ENCODE assay signal across 7 cellular contexts in genomic region chr14:73246387-73247150, GRCh38. TPM values are rescaled to one million over a fixed set of nuclear protein-coding genes. Genes with fewer than 3 reads are reported as not detected.
DNase-seq lines count a peak whose midpoint lies in the region; ATAC-seq and TF ChIP-seq lines count a peak whose summit lies in the region.

No MANE protein-coding gene starts in this region.

- H3K9me3 ChIP-seq in SU-DHL-6 (ENCODE audit: insufficient read depth, low read length), result no peaks in the 10 kb centered on the region
- no peaks in the 10 kb centered on the region for H3K9me3 ChIP-seq in fibroblast of lung (ENCODE audit: control insufficient read depth, insufficient read depth, low read depth, low read length)
- no peaks in the 10 kb centered on the region for H3K9me3 ChIP-seq in smooth muscle cell (replicated peaks; ENCODE audit: low read depth)

- DNase-seq in GM23338 (ENCODE audit: low spot score) (no peak), fibroblast of lung (ENCODE audit: low read depth in 2 of 2) (no peak), smooth muscle cell (lab: John Stamatoyannopoulos, UW; ENCODE audit: unreplicated experiment) (no peak), HCEC 1CT (no peak), NCI-H774 (lab: John Stamatoyannopoulos, UW) (no peak)

- TF ChIP-seq CTCF in GM23338 (conservative IDR thresholded peaks at IDR 0.05; ENCODE audit: low read depth in 2 of 2) (no peak), SU-DHL-6 (IDR thresholded peaks at IDR 0.05; ENCODE audit: insufficient read depth, low read length, poor library complexity, severe bottlenecking) (no peak), fibroblast of lung (conservative IDR thresholded peaks at IDR 0.05 in 1 of 2, IDR thresholded peaks at IDR 0.05 in 1 of 2; ENCODE audit: low read depth in 1 of 2, low read length in 2 of 2) (no peak), smooth muscle cell (IDR thresholded peaks at IDR 0.05; ENCODE audit: borderline replicate concordance, insufficient read depth, poor library complexity, severe bottlenecking) (no peak)

- no peaks in the 10 kb centered on the region for H3K9me3 Mint-ChIP-seq in GM23338

- WGBS in smooth muscle cell (ENCODE audit: low lambda C conversion rate), result 76% methylated on average over 18 of the region's 18 CpGs

- 0 out of 2 replicates have a peak, but pooled peaks cover 6% of the 10 kb centered on the region for H3K27me3 ChIP-seq in GM23338 (ENCODE audit: insufficient read depth)
- H3K27me3 ChIP-seq in SU-DHL-6 (ENCODE audit: low read length), result no peaks in the 10 kb centered on the region
- H3K27me3 ChIP-seq in fibroblast of lung (ENCODE audit: control insufficient read depth, insufficient read depth, low read length), result no peaks in the 10 kb centered on the region
- no peaks in the 10 kb centered on the region for H3K27me3 ChIP-seq in smooth muscle cell (ENCODE audit: low read depth)

- peak overlapping the region; percentile 53 for H3K4me3 Mint-ChIP-seq in GM23338

- H3K79me2 ChIP-seq in GM23338 (replicated peaks; ENCODE audit: insufficient read depth) (0 out of 2 replicates have a peak, but pooled peaks cover 3% of the 10 kb centered on the region), SU-DHL-6 (ENCODE audit: insufficient read depth, low read length) (no peaks in the 10 kb centered on the region), fibroblast of lung (ENCODE audit: control insufficient read depth, insufficient read depth, low read length) (no peaks in the 10 kb centered on the region), smooth muscle cell (ENCODE audit: low read depth) (no peaks in the 10 kb centered on the region)

- no peak overlapping the region for H3K27ac ChIP-seq in GM23338 (ENCODE audit: low read depth)
- H3K27ac ChIP-seq in SU-DHL-6 (ENCODE audit: low read depth, low read length), result no peak overlapping the region
- no peak overlapping the region for H3K27ac ChIP-seq in fibroblast of lung (ENCODE audit: insufficient read depth, low read length)
- no peak overlapping the region for H3K27ac ChIP-seq in smooth muscle cell (ENCODE audit: low read depth)

- H3K4me2 ChIP-seq in GM23338 (peak overlapping the region; percentile 88), SU-DHL-6 (ENCODE audit: low read depth, low read length, poor library complexity, severe bottlenecking) (peak overlapping the region; percentile 54), fibroblast of lung (ENCODE audit: extremely low read depth, insufficient read depth, low read length) (no peak overlapping the region), smooth muscle cell (peak overlapping the region; percentile 96)

- H3K36me3 ChIP-seq in GM23338 (ENCODE audit: insufficient read depth) (no peaks in the 10 kb centered on the region), SU-DHL-6 (ENCODE audit: low read length) (no peaks in the 10 kb centered on the region), fibroblast of lung (ENCODE audit: control insufficient read depth, insufficient read depth, low read length) (no peaks in the 10 kb centered on the region), smooth muscle cell (ENCODE audit: low read depth) (no peaks in the 10 kb centered on the region)

- H3K9ac ChIP-seq in SU-DHL-6 (ENCODE audit: low read length) (peak overlapping the region; percentile 49), fibroblast of lung (ENCODE audit: insufficient read depth, low read length) (no peak overlapping the region), smooth muscle cell (ENCODE audit: low read depth) (peak overlapping the region; percentile 54)

- H3K27ac Mint-ChIP-seq in GM23338, result no peak overlapping the region

- H2AFZ ChIP-seq in GM23338, result peak overlapping the region; percentile 98; the same call in 1 of the 2 replicates
- peak overlapping the region; percentile 94 for H2AFZ ChIP-seq in SU-DHL-6 (ENCODE audit: low read depth, low read length, severe bottlenecking)
- no peak overlapping the region for H2AFZ ChIP-seq in fibroblast of lung (ENCODE audit: low read length)
- H2AFZ ChIP-seq in smooth muscle cell (ENCODE audit: low read depth), result peak overlapping the region; percentile 84

- H4K20me1 ChIP-seq in GM23338 (replicated peaks; ENCODE audit: insufficient read depth), result no peaks in the 10 kb centered on the region; the same call in 1 of the 2 replicates
- H4K20me1 ChIP-seq in SU-DHL-6 (ENCODE audit: low read depth, low read length), result no peaks in the 10 kb centered on the region
- no peaks in the 10 kb centered on the region for H4K20me1 ChIP-seq in fibroblast of lung (ENCODE audit: control insufficient read depth, extremely low read depth, insufficient read depth, low read length)
- no peaks in the 10 kb centered on the region for H4K20me1 ChIP-seq in smooth muscle cell (ENCODE audit: low read depth)

- H3K9me2 ChIP-seq in GM23338 (ENCODE audit: insufficient read depth) (no peaks in the 10 kb centered on the region), SU-DHL-6 (replicated peaks; ENCODE audit: insufficient read depth, low read length) (no peaks in the 10 kb centered on the region)

- peaks cover 4% of the 10 kb centered on the region; the same call in 2 of the 3 replicates for H3K4me1 Mint-ChIP-seq in GM23338

- H3K27me3 Mint-ChIP-seq in GM23338 (ENCODE audit: insufficient read depth, low read depth, poor library complexity), result peaks cover 6% of the 10 kb centered on the region

- H3K4me1 ChIP-seq in GM23338 (ENCODE audit: insufficient read depth), result peaks cover 12% of the 10 kb centered on the region
- H3K4me1 ChIP-seq in fibroblast of lung (ENCODE audit: control insufficient read depth, extremely low read depth, insufficient read depth, low read length), result no peaks in the 10 kb centered on the region
- H3K4me1 ChIP-seq in smooth muscle cell (ENCODE audit: low read depth), result no peaks in the 10 kb centered on the region

- H3F3A ChIP-seq in GM23338 (replicated peaks; ENCODE audit: low read depth) (0 out of 2 replicates have a peak, but pooled peaks cover 3% of the 10 kb centered on the region), SU-DHL-6 (ENCODE audit: insufficient read depth) (peaks cover 11% of the 10 kb centered on the region), smooth muscle cell (ENCODE audit: low read depth) (no peaks in the 10 kb centered on the region)

- peak overlapping the region; percentile 90 for H3K4me3 ChIP-seq in GM23338
- peak overlapping the region; percentile 47 for H3K4me3 ChIP-seq in SU-DHL-6 (ENCODE audit: insufficient read depth, low read length, poor library complexity, severe bottlenecking)
- H3K4me3 ChIP-seq in fibroblast of lung (replicated peaks in 1 of 4; ENCODE audit: control extremely low read depth in 1 of 4, insufficient read depth in 1 of 4, low read depth in 3 of 4, low read length in 4 of 4), result peak overlapping the region in 3 of 4 experiments; percentile 0 to 61 (median 52)
- peak overlapping the region; percentile 72 for H3K4me3 ChIP-seq in smooth muscle cell

- ATAC-seq in GM23338 (no peak), GM21825 (IDR thresholded peaks at IDR 0.05; ENCODE audit: unreplicated experiment) (no peak)

- H3K36me3 Mint-ChIP-seq in GM23338 (ENCODE audit: low read depth), result peaks cover 13% of the 10 kb centered on the region

TF ChIP-seq in GM23338, 12 proteins besides CTCF, POLR2A, EP300 and RAD21 (continues in another document):
- TF ChIP-seq STAT1 (IDR thresholded peaks at IDR 0.05; ENCODE audit: unreplicated experiment), result no peak

RNA-seq across cellular contexts. Expression of gene PAPLN, which starts 9.3 kb away (rescaled TPM):
- total RNA-seq in GM23338 (2014; rRNA removed; shearing (Covaris generic)), result 11.3 and 13.2 TPM in 2 replicates
- 2.4 and 2.8 TPM in 2 replicates for polyA plus RNA-seq in GM23338 (2016; fragmentation: Nextera tagmentation; extraction: Ambion mirVana)
- total RNA-seq in fibroblast of lung, result 6.9 and 9.5 TPM in 2 replicates
- polyA plus RNA-seq in fibroblast of lung, result 1.3 and 1.4 TPM in 2 replicates
- polyA plus RNA-seq in fibroblast of lung (2012), result 1.2 and 1.4 TPM in 2 replicates
- polyA minus RNA-seq in fibroblast of lung (ENCODE audit: low replicate concordance), result 0.86 and 1.1 TPM in 2 replicates
- total RNA-seq in smooth muscle cell, result 1.5 and 4.3 TPM in 2 replicates
- polyA plus RNA-seq in smooth muscle cell, result 3.3 and 4.3 TPM in 2 replicates
